30 cellular contexts compared by ENCODE assay signal in genomic region chr16:83891742-83892141, GRCh38.
"Had no signal": no experiment of that assay in that cellular context is flagged by ENCODE, and none has a peak within 500 bp of the region (broad histone marks: within the 10 kb centered on the region; RNA-seq: fewer than 3 reads in every experiment).

No MANE protein-coding gene starts in this region.

- FAIRE-seq: TTC549 had no signal

- H3K36me3 ChIP-seq: brain microvascular endothelial cell, colonic mucosa, MG63 had no signal

- H3K4me1 ChIP-seq: colonic mucosa had no signal

- DNase-seq: activated CD4-positive, alpha-beta T cell treated with anti-CD3 and anti-CD28 coated beads for 36 hours; activated CD4-positive, alpha-beta T cell treated with anti-CD3 and anti-CD28 coated beads, Interleukin-2, amount 10 ng/mL, durations not matched to agents 7 days and 5 days; activated CD4-positive, alpha-beta T cell treated with anti-CD3 and anti-CD28 coated beads, Interleukin-2, amount 50 U/mL, for 48 hours; activated CD8-positive, alpha-beta T cell treated with anti-CD3 and anti-CD28 coated beads, Interleukin-2, amount 10 ng/mL, durations not matched to agents 7 days and 5 days; activated naive CD4-positive, alpha-beta T cell treated with anti-CD3 and anti-CD28 coated beads, Interleukin-2, amount 10 ng/mL, durations not matched to agents 7 days and 5 days; activated naive CD8-positive, alpha-beta T cell treated with anti-CD3 and anti-CD28 coated beads, Interleukin-2, amount 50 U/mL, for 24 hours; activated T-cell treated with anti-CD3 and anti-CD28 coated beads for 4 hours; activated T-cell treated with anti-CD3 and anti-CD28 coated beads, Interleukin-2, amount 50 U/mL, for 4 hours; amniotic stem cell; aorta; brain microvascular endothelial cell; central memory CD4-positive, alpha-beta T cell; colonic mucosa; Karpas-422; KBM-7; MG63; NCI-H1048; NCI-H1105 treated with DMSO at 0.1 percent for 48 hours; NCI-H1436 treated with DMSO at 0.1 percent for 48 hours; NCI-H1694 treated with DMSO at 0.1 percent for 48 hours; NCI-H2029; NCI-H2107; NCI-H510A; NCI-H526; NCI-H748 treated with DMSO at 0.1 percent for 48 hours; NK-92 treated with Interleukin-12 subunit alpha and Interleukin-12 subunit beta, amount 100 ng/mL, for 24 hours; OCI-M1; Right ventricle myocardium superior; SW 1271 had no signal

- H3K4me3 ChIP-seq: colonic mucosa, MG63 had no signal

- H3K9me3 ChIP-seq: colonic mucosa, MG63 had no signal

- H3K27ac ChIP-seq: brain microvascular endothelial cell, colonic mucosa had no signal
